Comparison of ENCODE assay signal across 7 cellular contexts in genomic region chr1:43238104-43238503, GRCh38. TPM values are rescaled to one million over a fixed set of nuclear protein-coding genes. Genes with fewer than 3 reads are reported as not detected.
DNase-seq lines count a peak whose midpoint lies in the region; ATAC-seq and TF ChIP-seq lines count a peak whose summit lies in the region.

No MANE protein-coding gene starts in this region.

- no peaks in the 10 kb centered on the region for H3K4me1 ChIP-seq in RWPE2 (ENCODE audit: insufficient read depth, poor library complexity, severe bottlenecking)
- no peaks in the 10 kb centered on the region for H3K4me1 ChIP-seq in colonic mucosa
- H3K4me1 ChIP-seq in left lung: peaks cover 3 to 16% of the 10 kb centered on the region in 2 donors

- H3K9ac ChIP-seq in colonic mucosa (ENCODE audit: low read depth in 2 of 2, low read length in 2 of 2): no peak overlapping the region

- H3K4me3 ChIP-seq in RWPE2 (ENCODE audit: severe bottlenecking) (no peak overlapping the region), colonic mucosa (no peak overlapping the region), left lung (no peak overlapping the region)

- H3K36me3 ChIP-seq in RWPE2 (ENCODE audit: low read depth): no peaks in the 10 kb centered on the region
- no peaks in the 10 kb centered on the region for H3K36me3 ChIP-seq in colonic mucosa
- H3K36me3 ChIP-seq in left lung: no peaks in the 10 kb centered on the region

- H3K27me3 ChIP-seq in RWPE2 (ENCODE audit: insufficient read depth, poor library complexity, severe bottlenecking) (no peaks in the 10 kb centered on the region), colonic mucosa (no peaks in the 10 kb centered on the region), left lung (no peaks in the 10 kb centered on the region)

- ATAC-seq in RWPE2 (ENCODE audit: low read depth): peak; percentile 59
- peak; percentile 93 for ATAC-seq in left lung
- ATAC-seq in HG02885 (IDR thresholded peaks at IDR 0.05; ENCODE audit: poor library complexity, unreplicated experiment): no peak

- peak; percentile 96 for TF ChIP-seq RAD21 in Ishikawa (IDR thresholded peaks at IDR 0.05; ENCODE audit: low read depth)

- TF ChIP-seq CTCF in RWPE2 (IDR thresholded peaks at IDR 0.05; ENCODE audit: poor library complexity, severe bottlenecking) (peak; percentile 46), colonic mucosa (IDR thresholded peaks at IDR 0.05) (peak; percentile 68), left lung (IDR thresholded peaks at IDR 0.05) (peak; percentile 60 to 64)

- H3K27ac ChIP-seq in RWPE2 (ENCODE audit: poor library complexity, severe bottlenecking) (no peak overlapping the region), colonic mucosa (no peak overlapping the region), left lung (peak overlapping the region in 1 of 2 donors; percentile 48), substantia nigra (ENCODE audit: low read depth, low read length, poor library complexity, severe bottlenecking) (peak overlapping the region; percentile 71)

- intact Hi-C loops in colonic mucosa (cut with DNase I): no loop called here
- intact Hi-C loops in left lung (cut with DNase I): loop anchor here (10.0 kb wide), 2 partner anchors 147 to 177 kb away; partner anchors contain the start of genes MED8 (in 1 of the 2) and SZT2 (in 1 of the 2)

- DNase-seq in ELF-1 (ENCODE audit: low read depth, low spot score) (peak; percentile 75), RWPE2 (ENCODE audit: low spot score) (no peak), colonic mucosa (peak; percentile 82), left lung (peak in 1 of 2 donors; percentile 57), substantia nigra (lab: John Stamatoyannopoulos, UW) (peak in 47 of 49 donors; percentile 13 to 89 (median 63))

- H3K9me3 ChIP-seq in RWPE2 (ENCODE audit: severe bottlenecking) (no peaks in the 10 kb centered on the region), colonic mucosa (no peaks in the 10 kb centered on the region), left lung (no peaks in the 10 kb centered on the region)

- TF ChIP-seq EP300 in Ishikawa (IDR thresholded peaks at IDR 0.05; ENCODE audit: borderline replicate concordance): no peak

TF ChIP-seq in Ishikawa, 13 proteins besides CTCF, POLR2A, EP300 and RAD21:
- TF ChIP-seq TAF1 (IDR thresholded peaks at IDR 0.05; ENCODE audit: low read depth): no peak
- TF ChIP-seq ZBTB7A (IDR thresholded peaks at IDR 0.05; ENCODE audit: low read depth): no peak
- TF ChIP-seq TCF12 (IDR thresholded peaks at IDR 0.05; ENCODE audit: low read depth): no peak
- TF ChIP-seq CREB1 (IDR thresholded peaks at IDR 0.05; ENCODE audit: low read depth): no peak
- no peak for TF ChIP-seq YY1 (IDR thresholded peaks at IDR 0.05; ENCODE audit: low read depth)
- no peak for TF ChIP-seq NFIC (IDR thresholded peaks at IDR 0.05)

RNA-seq across cellular contexts. Expression of gene TMEM125, which starts 31.7 kb away (rescaled TPM):
- total RNA-seq in colonic mucosa (10 to 100 TPM; 59.8 to 80.0 TPM), left lung (100 to 1,000 TPM; 104 to 202 TPM)

RNA-seq across cellular contexts. Expression of gene C1orf210, which starts 47.3 kb away (rescaled TPM):
- total RNA-seq in colonic mucosa: 10 to 100 TPM; 67.4 to 94.3 TPM
- total RNA-seq in left lung: 10 to 100 TPM; 13.1 to 22.5 TPM
